Comparison of ENCODE assay signal across 13 cellular contexts in genomic region chr7:1646957-1647891, GRCh38. TPM values are rescaled to one million over a fixed set of nuclear protein-coding genes. Genes with fewer than 3 reads are reported as not detected.
DNase-seq lines count a peak whose midpoint lies in the region; ATAC-seq, FAIRE-seq and TF ChIP-seq lines count a peak whose summit lies in the region.
"Had no signal": no experiment of that assay in that cellular context is flagged by ENCODE, and none has a peak within 500 bp of the region (broad histone marks: within the 10 kb centered on the region; RNA-seq: fewer than 3 reads in every experiment).

No MANE protein-coding gene starts in this region.

- peak; percentile 23 for DNase-seq in CD14-positive monocyte (ENCODE audit: low spot score)
- peak; percentile 78 for DNase-seq in NCI-H2107 (lab: John Stamatoyannopoulos, UW)
- DNase-seq in brain microvascular endothelial cell = peak; percentile 27
- peak; percentile 99 for DNase-seq in myocyte (ENCODE audit: low read depth)
- no peak for DNase-seq in GM12892 (ENCODE audit: insufficient read length)
- DNase-seq in natural killer cell treated with Interleukin-12 subunit alpha and Interleukin-12 subunit beta and Interleukin-15 and Interleukin-18, amount 100 ng/mL, for 72 hours (ENCODE audit: low spot score) = no peak
- DNase-seq: activated CD8-positive, alpha-beta memory T cell treated with anti-CD3 and anti-CD28 coated beads, Interleukin-2, amount 50 U/mL, for 4 hours; HFFc6; natural killer cell; stimulated activated naive CD8-positive, alpha-beta T cell treated with anti-CD3 and anti-CD28 coated beads, Interleukin-15, Interleukin-2, amounts not matched to agents 100 U/mL and 50 U/mL, for 24 hours had no signal

- H3K27ac Mint-ChIP-seq in CD14-positive monocyte = no peak overlapping the region
- H3K27ac Mint-ChIP-seq in natural killer cell treated with Interleukin-12 subunit alpha and Interleukin-12 subunit beta and Interleukin-15 and Interleukin-18, amount 100 ng/mL, for 72 hours = no peak overlapping the region
- H3K27ac Mint-ChIP-seq: HFFc6, natural killer cell had no signal

- no peak overlapping the region for H3K4me3 Mint-ChIP-seq in CD14-positive monocyte
- no peak overlapping the region for H3K4me3 Mint-ChIP-seq in natural killer cell treated with Interleukin-12 subunit alpha and Interleukin-12 subunit beta and Interleukin-15 and Interleukin-18, amount 100 ng/mL, for 72 hours
- H3K4me3 Mint-ChIP-seq: HFFc6, natural killer cell had no signal

- ATAC-seq in GM18909 (IDR thresholded peaks at IDR 0.05; ENCODE audit: poor library complexity, unreplicated experiment) = no peak
- ATAC-seq in GM18867 (IDR thresholded peaks at IDR 0.05; ENCODE audit: unreplicated experiment) = no peak
- no peak for ATAC-seq in natural killer cell treated with Interleukin-12 subunit alpha and Interleukin-12 subunit beta and Interleukin-15 and Interleukin-18, amount 100 ng/mL, for 72 hours
- ATAC-seq: natural killer cell; stimulated activated naive CD8-positive, alpha-beta T cell treated with anti-CD3 and anti-CD28 coated beads, Interleukin-15, Interleukin-2, amounts not matched to agents 100 U/mL and 50 U/mL, for 24 hours had no signal

- no peaks in the 10 kb centered on the region for H3K36me3 ChIP-seq in brain microvascular endothelial cell (replicated peaks)

- no peaks in the 10 kb centered on the region for H3K4me1 Mint-ChIP-seq in CD14-positive monocyte
- H3K4me1 Mint-ChIP-seq in natural killer cell treated with Interleukin-12 subunit alpha and Interleukin-12 subunit beta and Interleukin-15 and Interleukin-18, amount 100 ng/mL, for 72 hours (ENCODE audit: low read depth in 2 of 2) = no peaks in the 10 kb centered on the region
- H3K4me1 Mint-ChIP-seq: natural killer cell had no signal

- peaks cover 4 to 16% (median 6%) of the 10 kb centered on the region in 3 donors for H3K27me3 Mint-ChIP-seq in CD14-positive monocyte (ENCODE audit: low read depth in 3 of 3)
- peaks cover 5 to 20% of the 10 kb centered on the region in 2 donors for H3K27me3 Mint-ChIP-seq in natural killer cell treated with Interleukin-12 subunit alpha and Interleukin-12 subunit beta and Interleukin-15 and Interleukin-18, amount 100 ng/mL, for 72 hours

- H3K4me3 ChIP-seq in brain microvascular endothelial cell (ENCODE audit: low read depth, low read length) = no peak overlapping the region

- TF ChIP-seq CTCF in CD14-positive monocyte (IDR thresholded peaks at IDR 0.05) (no peak), brain microvascular endothelial cell (IDR thresholded peaks at IDR 0.05; ENCODE audit: low read depth, low read length, missing control alignments) (no peak)

- intact Hi-C loops in CD14-positive monocyte (cut with micrococcal nuclease) = no loop called here

- in situ Hi-C loops in brain microvascular endothelial cell (cut with HindIII; ENCODE audit: low pct_ligation_motif_present, low sequenced_read_pairs) = no loop called here

- H3K9me3 Mint-ChIP-seq in CD14-positive monocyte = peaks cover 0 to 2% (median 0%) of the 10 kb centered on the region in 7 donors
- H3K9me3 Mint-ChIP-seq in natural killer cell treated with Interleukin-12 subunit alpha and Interleukin-12 subunit beta and Interleukin-15 and Interleukin-18, amount 100 ng/mL, for 72 hours = no peaks in the 10 kb centered on the region
- H3K9me3 Mint-ChIP-seq: HFFc6, natural killer cell had no signal

- peaks cover 24% of the 10 kb centered on the region for H3K27me3 ChIP-seq in brain microvascular endothelial cell (replicated peaks)

- no peak for FAIRE-seq in GM12892 (lab: Jason Lieb, UNC)

- H3K27ac ChIP-seq in brain microvascular endothelial cell = no peak overlapping the region

- TF ChIP-seq POLR2A in GM12892 (IDR thresholded peaks at IDR 0.05; ENCODE audit: low read depth, low read length) = no peak

- H3K36me3 Mint-ChIP-seq in CD14-positive monocyte = no peaks in the 10 kb centered on the region
- no peaks in the 10 kb centered on the region for H3K36me3 Mint-ChIP-seq in natural killer cell treated with Interleukin-12 subunit alpha and Interleukin-12 subunit beta and Interleukin-15 and Interleukin-18, amount 100 ng/mL, for 72 hours
- H3K36me3 Mint-ChIP-seq: natural killer cell had no signal

RNA-seq across cellular contexts. Expression of gene ELFN1, which starts 22.9 kb away (rescaled TPM):
- polyA plus RNA-seq in CD14-positive monocyte = not detected
- not detected in 2 replicates for total RNA-seq in myocyte
- 0.09 TPM for polyA plus RNA-seq in myocyte (2012)
- polyA plus RNA-seq in GM12892 (2012; ENCODE audit: missing spikeins) = 0.17 TPM
- total RNA-seq in natural killer cell treated with Interleukin-12 subunit alpha and Interleukin-12 subunit beta and Interleukin-15 and Interleukin-18, amount 100 ng/mL, for 72 hours = under 1 TPM in 1 of 2 donors, not detected in 1; 0.11 TPM
- total RNA-seq: OCI-LY7 had no signal

Comparison
In these comparisons a context has a peak if more than half of its experiments do, and no peak if none do; other contexts are left out.
1. DNase-seq: peak in CD14-positive monocyte (single experiment), NCI-H2107 (single experiment), brain microvascular endothelial cell (single experiment) and myocyte (single experiment); none in GM12892 (single experiment) and natural killer cell treated with Interleukin-12 subunit alpha and Interleukin-12 subunit beta and Interleukin-15 and Interleukin-18, amount 100 ng/mL, for 72 hours (single experiment).